ENCODE assay signal across 1 cellular context in genomic region chr14:75126679-75127473, GRCh38.
TF ChIP-seq lines count a peak whose summit lies in the region.

NEK9 (minus strand) TSS chr14:75127048; CDS start chr14:75126921, 127 bp downstream.

TF ChIP-seq in A549, 52 proteins besides CTCF, POLR2A, EP300 and RAD21 (continued from another document):
- TF ChIP-seq BCL3 (IDR thresholded peaks at IDR 0.05): 0 out of 3 replicates have a peak, but pooled peaks have one; percentile 18
- TF ChIP-seq E2F6 (IDR thresholded peaks at IDR 0.05; ENCODE audit: borderline replicate concordance, low read depth): 0 out of 2 replicates have a peak, but pooled peaks have one; percentile 38
- TF ChIP-seq POLR2AphosphoS2 (conservative IDR thresholded peaks at IDR 0.05; ENCODE audit: low read length): no peak
- peak; percentile 91 for TF ChIP-seq PHF8 (IDR thresholded peaks at IDR 0.05; ENCODE audit: borderline replicate concordance, low read depth)
- peak; percentile 81; the same call in 1 of the 2 replicates for TF ChIP-seq RARB (CRISPR knock-in tag; IDR thresholded peaks at IDR 0.05)
- TF ChIP-seq KDM5A (IDR thresholded peaks at IDR 0.05): peak; percentile 50; the same call in 1 of the 2 replicates
- TF ChIP-seq NPAS2 (CRISPR knock-in tag; IDR thresholded peaks at IDR 0.05; ENCODE audit: borderline replicate concordance): no peak
